ENCODE assay signal across 19 cellular contexts in genomic region chr6:41474213-41474933, GRCh38.
DNase-seq lines count a peak whose midpoint lies in the region; ATAC-seq and TF ChIP-seq lines count a peak whose summit lies in the region.
"Had no signal": no experiment of that assay in that cellular context is flagged by ENCODE, and none has a peak within 500 bp of the region (broad histone marks: within the 10 kb centered on the region; RNA-seq: fewer than 3 reads in every experiment).

No MANE protein-coding gene starts in this region.

- peaks cover 59% of the 10 kb centered on the region for H3K4me1 ChIP-seq in BLaER1
- peaks cover 20 to 59% (median 47%) of the 10 kb centered on the region in 10 experiments for H3K4me1 ChIP-seq in BLaER1 treated with 17β-estradiol and CSF1 and Interleukin-3, amounts not matched to agents 10 nM and 100 nM
- H3K4me1 ChIP-seq: SJCRH30 had no signal

- H3K4me1 Mint-ChIP-seq in activated B cell treated with CpG ODN at 0.5 μM for 24 hours (peaks cover 20% of the 10 kb centered on the region), T-helper 17 cell (peaks cover 13% of the 10 kb centered on the region)
- peaks cover 38 to 40% of the 10 kb centered on the region in 2 donors for H3K4me1 Mint-ChIP-seq in stimulated activated naive B cell treated with anti-CD40 and anti-IgM and Interleukin-4, amounts not matched to agents 10 μg/mL and 1 μg/mL and 100 μg/mL, for 72 hours

- POLR2A ChIA-PET in activated B cell treated with CpG ODN at 0.5 μM for 24 hours (lab: Charles Lee): no interaction called here

- H3K27ac ChIP-seq in BLaER1: no peak overlapping the region; the same call in 1 of the 2 replicates
- no peak overlapping the region for H3K27ac ChIP-seq in BLaER1 treated with 17β-estradiol and CSF1 and Interleukin-3, amounts not matched to agents 10 nM and 100 nM
- H3K27ac ChIP-seq: PC-9, SJCRH30 had no signal

- no peak overlapping the region for H3K4me3 Mint-ChIP-seq in activated B cell treated with CpG ODN at 0.5 μM for 24 hours
- peak overlapping the region in 1 of 2 donors; percentile 72 for H3K4me3 Mint-ChIP-seq in stimulated activated naive B cell treated with anti-CD40 and anti-IgM and Interleukin-4, amounts not matched to agents 10 μg/mL and 1 μg/mL and 100 μg/mL, for 72 hours
- H3K4me3 Mint-ChIP-seq in T-helper 17 cell: no peak overlapping the region
- H3K4me3 Mint-ChIP-seq: IgD-negative memory B cell had no signal

- H3K9me3 Mint-ChIP-seq in activated B cell treated with CpG ODN at 0.5 μM for 24 hours: no peaks in the 10 kb centered on the region
- H3K9me3 Mint-ChIP-seq in stimulated activated naive B cell treated with anti-CD40 and anti-IgM and Interleukin-4, amounts not matched to agents 10 μg/mL and 1 μg/mL and 100 μg/mL, for 72 hours: no peaks in the 10 kb centered on the region
- H3K9me3 Mint-ChIP-seq: IgD-negative memory B cell had no signal

- intact Hi-C loops in activated B cell treated with CpG ODN at 0.5 μM for 24 hours (cut with micrococcal nuclease): no loop called here

- no peaks in the 10 kb centered on the region for H4K20me1 ChIP-seq in BLaER1
- no peaks in the 10 kb centered on the region for H4K20me1 ChIP-seq in BLaER1 treated with 17β-estradiol and CSF1 and Interleukin-3, amounts not matched to agents 10 nM and 100 nM

- H3K36me3 Mint-ChIP-seq in activated B cell treated with CpG ODN at 0.5 μM for 24 hours (ENCODE audit: low read depth) (no peaks in the 10 kb centered on the region), T-helper 17 cell (ENCODE audit: low read depth) (peaks cover 15% of the 10 kb centered on the region)
- H3K36me3 Mint-ChIP-seq in stimulated activated naive B cell treated with anti-CD40 and anti-IgM and Interleukin-4, amounts not matched to agents 10 μg/mL and 1 μg/mL and 100 μg/mL, for 72 hours: no peaks in the 10 kb centered on the region
- H3K36me3 Mint-ChIP-seq: IgD-negative memory B cell had no signal

- TF ChIP-seq CTCF in activated B cell treated with CpG ODN at 0.5 μM for 24 hours (IDR thresholded peaks at IDR 0.05): no peak

- H3K27me3 ChIP-seq in BLaER1: peaks cover 15% of the 10 kb centered on the region
- H3K27me3 ChIP-seq in BLaER1 treated with 17β-estradiol and CSF1 and Interleukin-3, amounts not matched to agents 10 nM and 100 nM: peaks cover 12 to 17% (median 15%) of the 10 kb centered on the region in 11 experiments
- H3K27me3 ChIP-seq: SJCRH30 had no signal

- ATAC-seq in activated B cell treated with CpG ODN at 0.5 μM for 24 hours (ENCODE audit: low read depth) (peak; percentile 18), T-helper 17 cell (no peak), GM18870 (IDR thresholded peaks at IDR 0.05; ENCODE audit: unreplicated experiment) (no peak)
- ATAC-seq in stimulated activated naive B cell treated with anti-CD40 and anti-IgM and Interleukin-4, amounts not matched to agents 10 μg/mL and 1 μg/mL and 100 μg/mL, for 72 hours (replicated peaks): peak; percentile 58 to 76
- ATAC-seq: HCT116, Right ventricle myocardium inferior, SK-N-SH treated with all-trans-retinoic acid at 6 μM for 48 hours had no signal

- CTCF ChIA-PET in activated B cell treated with CpG ODN at 0.5 μM for 24 hours (lab: Charles Lee): no interaction called here

- H3K4me2 ChIP-seq in BLaER1: peak overlapping the region; percentile 95; the same call in 1 of the 2 replicates
- H3K4me2 ChIP-seq in BLaER1 treated with 17β-estradiol and CSF1 and Interleukin-3, amounts not matched to agents 10 nM and 100 nM: peak overlapping the region in 6 of 11 experiments; percentile 3 to 98 (median 92); a peak in 9 of 22 replicates
- H3K4me2 ChIP-seq: PC-9 had no signal

- H3K36me3 ChIP-seq in BLaER1: no peaks in the 10 kb centered on the region
- no peaks in the 10 kb centered on the region for H3K36me3 ChIP-seq in BLaER1 treated with 17β-estradiol and CSF1 and Interleukin-3, amounts not matched to agents 10 nM and 100 nM
- H3K36me3 ChIP-seq: SJCRH30 had no signal

- no peak overlapping the region for H3K4me3 ChIP-seq in BLaER1
- H3K4me3 ChIP-seq in BLaER1 treated with 17β-estradiol and CSF1 and Interleukin-3, amounts not matched to agents 10 nM and 100 nM: no peak overlapping the region
- H3K4me3 ChIP-seq: PC-9, SJCRH30 had no signal

- no peaks in the 10 kb centered on the region for H3K9me3 ChIP-seq in BLaER1
- no peaks in the 10 kb centered on the region for H3K9me3 ChIP-seq in BLaER1 treated with 17β-estradiol and CSF1 and Interleukin-3, amounts not matched to agents 10 nM and 100 nM (replicated peaks in 1 of 11)
- no peaks in the 10 kb centered on the region for H3K9me3 ChIP-seq in T-helper 17 cell (ENCODE audit: control insufficient read depth, low read length, poor library complexity, severe bottlenecking)
- H3K9me3 ChIP-seq: SJCRH30 had no signal

- DNase-seq in activated B cell treated with CpG ODN at 0.5 μM for 24 hours (no peak), T-helper 17 cell (no peak), GDM1 (lab: John Stamatoyannopoulos, UW) (no peak)
- no peak for DNase-seq in stimulated activated naive B cell treated with anti-CD40 and anti-IgM and Interleukin-4, amounts not matched to agents 10 μg/mL and 1 μg/mL and 100 μg/mL, for 72 hours
- DNase-seq: NCI-H1048, NCI-H1417, NCI-H1694, NCI-H2029 treated with DMSO at 0.1 percent for 48 hours, NCI-H2227 treated with DMSO at 0.1 percent for 48 hours, NCI-H526 treated with DMSO at 0.1 percent for 48 hours, PC-9, SJCRH30 had no signal

- peaks cover 33% of the 10 kb centered on the region for H3K27me3 Mint-ChIP-seq in activated B cell treated with CpG ODN at 0.5 μM for 24 hours
- H3K27me3 Mint-ChIP-seq in stimulated activated naive B cell treated with anti-CD40 and anti-IgM and Interleukin-4, amounts not matched to agents 10 μg/mL and 1 μg/mL and 100 μg/mL, for 72 hours: peaks cover 67 to 73% of the 10 kb centered on the region in 2 donors
- peaks cover 86% of the 10 kb centered on the region for H3K27me3 Mint-ChIP-seq in T-helper 17 cell

- H3K9ac ChIP-seq in BLaER1: no peak overlapping the region
- no peak overlapping the region for H3K9ac ChIP-seq in BLaER1 treated with 17β-estradiol and CSF1 and Interleukin-3, amounts not matched to agents 10 nM and 100 nM

- H3K27ac Mint-ChIP-seq in activated B cell treated with CpG ODN at 0.5 μM for 24 hours (no peak overlapping the region), T-helper 17 cell (no peak overlapping the region)
- H3K27ac Mint-ChIP-seq in stimulated activated naive B cell treated with anti-CD40 and anti-IgM and Interleukin-4, amounts not matched to agents 10 μg/mL and 1 μg/mL and 100 μg/mL, for 72 hours: peak overlapping the region; percentile 15
- H3K27ac Mint-ChIP-seq: IgD-negative memory B cell had no signal

Comparison
In these comparisons a context has a peak if more than half of its experiments do, and no peak if none do; other contexts are left out.
1. ATAC-seq: peak in activated B cell treated with CpG ODN at 0.5 μM for 24 hours (single experiment) and stimulated activated naive B cell treated with anti-CD40 and anti-IgM and Interleukin-4, amounts not matched to agents 10 μg/mL and 1 μg/mL and 100 μg/mL, for 72 hours (2 of 2); none in T-helper 17 cell (single experiment) and GM18870 (single experiment).